7 cellular contexts compared by ENCODE assay signal in the genomic region with DNA sequence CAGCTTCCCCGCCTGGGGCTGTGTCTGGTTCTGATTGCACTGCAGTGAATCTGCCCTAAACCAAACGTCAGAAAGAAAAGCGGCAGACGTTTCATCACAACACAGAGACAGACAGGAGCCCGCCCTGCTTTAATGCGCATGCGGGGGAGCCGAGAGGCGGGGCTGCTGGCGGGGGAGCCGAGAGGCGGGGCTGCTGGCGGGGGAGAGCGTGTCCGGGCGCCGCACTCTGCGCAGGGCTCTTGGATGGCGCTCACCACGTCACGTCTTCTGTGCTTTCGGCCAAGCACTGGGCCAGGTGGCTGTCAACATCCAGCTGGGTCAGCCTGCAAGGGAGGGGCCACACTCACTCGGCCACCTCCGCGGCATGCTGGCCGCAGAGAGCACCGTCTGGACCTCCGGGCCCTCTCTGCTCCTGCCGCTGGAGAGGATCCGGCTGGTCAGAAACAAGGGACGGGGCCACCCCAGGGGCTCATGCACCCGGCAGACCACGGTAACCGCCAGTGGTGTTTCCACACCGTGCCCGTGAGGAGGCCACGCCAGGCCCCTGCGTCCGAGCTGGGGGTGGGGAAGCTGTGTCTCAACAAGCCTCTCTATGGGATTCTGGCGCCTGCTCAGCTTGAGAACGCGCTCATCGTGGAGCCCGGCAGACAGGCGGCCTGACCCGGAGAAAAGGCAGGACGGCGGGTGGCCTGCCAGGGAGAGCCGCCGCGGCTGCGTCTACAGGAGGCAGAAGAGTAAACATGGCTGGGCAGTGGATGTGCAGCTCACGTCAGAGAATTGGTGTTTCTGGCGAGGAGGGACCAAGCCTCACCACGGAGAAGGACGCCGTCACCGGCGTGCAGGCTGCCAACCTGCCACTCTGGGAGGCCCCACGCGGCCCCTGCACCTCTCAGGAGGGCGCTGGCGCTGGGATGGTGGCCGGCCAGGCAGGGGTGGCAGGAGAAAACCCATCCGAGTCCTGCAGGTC. TPM values are rescaled to one million over a fixed set of nuclear protein-coding genes. Genes with fewer than 3 reads are reported as not detected.
DNase-seq lines count a peak whose midpoint lies in the region; ATAC-seq, FAIRE-seq and TF ChIP-seq lines count a peak whose summit lies in the region.

No MANE protein-coding gene starts in this region.

- TSS peak; percentile 24 for BruUV-seq in endothelial cell of umbilical vein (replicated peaks; lab: Mats Ljungman, UMichigan)

- H3K9me3 ChIP-seq in endothelial cell of umbilical vein (replicated peaks; ENCODE audit: control insufficient read depth, insufficient read depth, low read length), result no peaks in the 10 kb centered on the region

- H3K4me2 ChIP-seq in endothelial cell of umbilical vein (ENCODE audit: insufficient read depth, low read length), result peak overlapping the region; percentile 85

- H3K4me3 ChIP-seq in endothelial cell of umbilical vein (replicated peaks in 1 of 3; ENCODE audit: insufficient read depth in 1 of 3, low read depth in 1 of 3, low read length in 3 of 3), result peak overlapping the region; percentile 39 to 54 (median 39)

- no peaks in the 10 kb centered on the region for H3K9me1 ChIP-seq in endothelial cell of umbilical vein (replicated peaks; ENCODE audit: control insufficient read depth, extremely low read depth, insufficient read depth, low read length)

- peaks cover 18% of the 10 kb centered on the region for H3K4me1 ChIP-seq in endothelial cell of umbilical vein (ENCODE audit: control insufficient read depth, extremely low read depth, insufficient read depth, low read length)

- CTCF ChIA-PET in endothelial cell of umbilical vein (lab: Charles Lee), result interaction anchor here (1.0 to 2.9 kb wide), 7 partner anchors 9 to 213 kb away, joined by 3 to 37 read pairs (median 5); no protein-coding TSS in a partner anchor

- dilution Hi-C loops in endothelial cell of umbilical vein (cut with MboI; ENCODE audit: extremely low pct_ligation_motif_present, low sequenced_read_pairs), result loop anchor here (10.0 kb wide), 1 partner anchor 185 kb away; no protein-coding TSS in a partner anchor

- H4K20me1 ChIP-seq in endothelial cell of umbilical vein (replicated peaks; ENCODE audit: control insufficient read depth, extremely low read depth, insufficient read depth, low read length), result no peaks in the 10 kb centered on the region

- ATAC-seq in GM18861 (IDR thresholded peaks at IDR 0.05; ENCODE audit: unreplicated experiment), result peak; percentile 47

- no peaks in the 10 kb centered on the region for H3K27me3 ChIP-seq in endothelial cell of umbilical vein (ENCODE audit: control insufficient read depth in 2 of 2, insufficient read depth in 2 of 2, low read length in 2 of 2)

- intact Hi-C loops in endothelial cell of umbilical vein (cut with micrococcal nuclease), result loop anchor here (1.0 to 10.0 kb wide), 3 partner anchors 56 to 1235 kb away; no protein-coding TSS in a partner anchor

- no peak for TF ChIP-seq CTCF in endothelial cell of umbilical vein (IDR thresholded peaks at IDR 0.05; ENCODE audit: extremely low read depth in 1 of 2, insufficient read depth in 1 of 2, low read depth in 1 of 2, low read length in 2 of 2)

- peak overlapping the region; percentile 65 for H3K9ac ChIP-seq in endothelial cell of umbilical vein (replicated peaks; ENCODE audit: extremely low read depth, insufficient read depth, low read length)

- H3K27ac ChIP-seq in endothelial cell of umbilical vein (ENCODE audit: insufficient read depth, low read depth, low read length), result peak overlapping the region; percentile 78

- peak; percentile 94 for FAIRE-seq in endothelial cell of umbilical vein (lab: Jason Lieb, UNC)

- H3K79me2 ChIP-seq in endothelial cell of umbilical vein (ENCODE audit: control insufficient read depth, insufficient read depth, low read length), result peaks cover 13% of the 10 kb centered on the region

- peak; percentile 78 for TF ChIP-seq POLR2A in endothelial cell of umbilical vein (IDR thresholded peaks at IDR 0.05; ENCODE audit: low read depth, low read length)

- H3K36me3 ChIP-seq in endothelial cell of umbilical vein (ENCODE audit: control insufficient read depth in 2 of 2, extremely low read depth in 1 of 2, insufficient read depth in 2 of 2, low read length in 2 of 2), result no peaks in the 10 kb centered on the region

- DNase-seq in HPDE6-E6E7 (ENCODE audit: extremely low spot score), result peak; percentile 95
- DNase-seq in NOMO-1 treated with DMSO at 0.1 percent for 48 hours (lab: John Stamatoyannopoulos, UW; ENCODE audit: unreplicated experiment), result peak; percentile 79
- peak; percentile 83 for DNase-seq in activated T-cell treated with anti-CD3 and anti-CD28 coated beads for 1 hour (ENCODE audit: low read depth)
- peak; percentile 96 for DNase-seq in endothelial cell of umbilical vein (ENCODE audit: low read depth, low spot score)
- peak; percentile 95 for DNase-seq in midbrain (lab: John Stamatoyannopoulos, UW)
- peak; percentile 67 for DNase-seq in stimulated activated CD8-positive, alpha-beta memory T cell treated with anti-CD3 and anti-CD28 coated beads, Interleukin-15, amount 100 ng/mL, for 24 hours (ENCODE audit: low read depth)

- POLR2A ChIA-PET in endothelial cell of umbilical vein (lab: Charles Lee), result interaction anchor here (0.6 to 0.9 kb wide), 2 partner anchors 57 to 171 kb away, joined by 3 read pairs; no protein-coding TSS in a partner anchor

- H2AFZ ChIP-seq in endothelial cell of umbilical vein (ENCODE audit: low read depth, low read length), result peak overlapping the region; percentile 97

TF ChIP-seq in endothelial cell of umbilical vein, 7 proteins besides CTCF, POLR2A, EP300 and RAD21:
- no peak for TF ChIP-seq EZH2 (IDR thresholded peaks at IDR 0.05; ENCODE audit: borderline replicate concordance, low read depth, low read length, severe bottlenecking)
- no peak for TF ChIP-seq POLR2AphosphoS5 (IDR thresholded peaks at IDR 0.05; ENCODE audit: insufficient read depth, low read depth, low read length)
- TF ChIP-seq JUN (IDR thresholded peaks at IDR 0.05; ENCODE audit: borderline replicate concordance, insufficient read depth, insufficient read length, low read depth), result no peak
- TF ChIP-seq MYC (IDR thresholded peaks at IDR 0.05; ENCODE audit: low read depth, low read length), result no peak
- no peak for TF ChIP-seq GATA2 (IDR thresholded peaks at IDR 0.05; ENCODE audit: insufficient read depth, insufficient read length, low read depth, low read length)

RNA-seq across cellular contexts. Expression of a gene that starts 4.8 kb away (rescaled TPM):
- total RNA-seq in endothelial cell of umbilical vein, result 62.6 and 69.8 TPM in 2 replicates
- polyA plus RNA-seq in endothelial cell of umbilical vein, result 31.5 and 57.8 TPM in 2 replicates
- polyA plus RNA-seq in endothelial cell of umbilical vein (2011; cell fraction: cytosol; rRNA removed), result 12.5 and 21.8 TPM in 2 replicates
- 27.2 and 31.3 TPM in 2 replicates for polyA plus RNA-seq in endothelial cell of umbilical vein (2011; cell fraction: nucleus; rRNA removed)
- 20.7 and 41.9 TPM in 2 replicates for polyA plus RNA-seq in endothelial cell of umbilical vein (2012)
- 6.2 and 8.0 TPM in 2 replicates for polyA minus RNA-seq in endothelial cell of umbilical vein
- 6.8 TPM for polyA minus RNA-seq in endothelial cell of umbilical vein (2011; cell fraction: cytosol; rRNA and poly(A)+ RNA removed)
- polyA minus RNA-seq in endothelial cell of umbilical vein (2011; cell fraction: nucleus; rRNA and poly(A)+ RNA removed), result 4.2 and 8.6 TPM in 2 replicates

RNA-seq across cellular contexts. Expression of a gene that starts 38.4 kb away (rescaled TPM):
- 76.0 and 80.3 TPM in 2 replicates for total RNA-seq in endothelial cell of umbilical vein
- 9.0 and 11.6 TPM in 2 replicates for polyA plus RNA-seq in endothelial cell of umbilical vein
- 12.3 and 15.5 TPM in 2 replicates for polyA plus RNA-seq in endothelial cell of umbilical vein (2011; cell fraction: cytosol; rRNA removed)
- polyA plus RNA-seq in endothelial cell of umbilical vein (2011; cell fraction: nucleus; rRNA removed), result 23.5 and 24.9 TPM in 2 replicates
- 20.3 and 24.2 TPM in 2 replicates for polyA plus RNA-seq in endothelial cell of umbilical vein (2012)
- polyA minus RNA-seq in endothelial cell of umbilical vein, result 10.8 and 14.2 TPM in 2 replicates
- 20.5 TPM for polyA minus RNA-seq in endothelial cell of umbilical vein (2011; cell fraction: cytosol; rRNA and poly(A)+ RNA removed)
- polyA minus RNA-seq in endothelial cell of umbilical vein (2011; cell fraction: nucleus; rRNA and poly(A)+ RNA removed), result 15.3 and 23.3 TPM in 2 replicates

Comparison
In these comparisons a context has a peak if more than half of its experiments do, and no peak if none do; other contexts are left out.
1. Peak in every context shown above with its lines: DNase-seq, ATAC-seq, H3K4me3 ChIP-seq and H3K27ac ChIP-seq.